Comparison of ENCODE assay signal across 7 cellular contexts in genomic region chr7:50303082-50303893, GRCh38. TPM values are rescaled to one million over a fixed set of nuclear protein-coding genes. Genes with fewer than 3 reads are reported as not detected.
DNase-seq lines count a peak whose midpoint lies in the region; ATAC-seq and TF ChIP-seq lines count a peak whose summit lies in the region.

No MANE protein-coding gene starts in this region.

- peak overlapping the region; percentile 28 for H2AFZ ChIP-seq in parathyroid adenoma

- H3K27ac ChIP-seq in KOPT-K1 (ENCODE audit: low read depth, low read length, poor library complexity, severe bottlenecking), result peak overlapping the region; percentile 42
- no peak overlapping the region for H3K27ac ChIP-seq in colonic mucosa
- H3K27ac ChIP-seq in parathyroid adenoma, result no peak overlapping the region

- H3K27me3 ChIP-seq in colonic mucosa, result peaks cover 22% of the 10 kb centered on the region
- no peaks in the 10 kb centered on the region for H3K27me3 ChIP-seq in parathyroid adenoma (ENCODE audit: control insufficient read depth, insufficient read depth, low read length)

- no peak overlapping the region for H3K9ac ChIP-seq in colonic mucosa (ENCODE audit: low read depth in 2 of 2, low read length in 2 of 2)
- no peak overlapping the region for H3K9ac ChIP-seq in parathyroid adenoma

- no peak for TF ChIP-seq CTCF in colonic mucosa (IDR thresholded peaks at IDR 0.05)
- TF ChIP-seq CTCF in parathyroid adenoma (IDR thresholded peaks at IDR 0.05), result no peak

- H3K79me2 ChIP-seq in parathyroid adenoma, result no peaks in the 10 kb centered on the region

- H3K4me2 ChIP-seq in parathyroid adenoma (ENCODE audit: low read length), result no peak overlapping the region

- H3K36me3 ChIP-seq in KOPT-K1 (ENCODE audit: insufficient read depth, low read length) (no peaks in the 10 kb centered on the region), colonic mucosa (no peaks in the 10 kb centered on the region), parathyroid adenoma (ENCODE audit: control insufficient read depth, insufficient read depth, low read length) (no peaks in the 10 kb centered on the region)

- intact Hi-C loops in colonic mucosa (cut with DNase I), result no loop called here

- peak; percentile 1 for ATAC-seq in GM18502 (IDR thresholded peaks at IDR 0.05; ENCODE audit: poor library complexity, unreplicated experiment)

- peak overlapping the region; percentile 11 for H3K4me3 ChIP-seq in colonic mucosa
- H3K4me3 ChIP-seq in parathyroid adenoma (ENCODE audit: low read depth, low read length), result peak overlapping the region; percentile 13

- no peak for DNase-seq in colonic mucosa
- DNase-seq in GM03348 (ENCODE audit: low spot score), result no peak
- no peak for DNase-seq in NCI-H524 (lab: John Stamatoyannopoulos, UW)
- DNase-seq in D341Med (ENCODE audit: low spot score), result no peak

- H3K4me1 ChIP-seq in colonic mucosa (no peaks in the 10 kb centered on the region), parathyroid adenoma (no peaks in the 10 kb centered on the region)

- H3K9me3 ChIP-seq in KOPT-K1 (ENCODE audit: insufficient read depth, low read length, poor library complexity, severe bottlenecking), result no peaks in the 10 kb centered on the region
- no peaks in the 10 kb centered on the region for H3K9me3 ChIP-seq in colonic mucosa
- H3K9me3 ChIP-seq in parathyroid adenoma (ENCODE audit: control insufficient read depth, low read length), result no peaks in the 10 kb centered on the region

RNA-seq across cellular contexts. Expression of gene IKZF1, which starts 1.2 kb away (rescaled TPM):
- 1 to 10 TPM; 4.9 to 5.6 TPM for total RNA-seq in colonic mucosa
